Comparison of ENCODE assay signal across 9 cellular contexts in the genomic region with DNA sequence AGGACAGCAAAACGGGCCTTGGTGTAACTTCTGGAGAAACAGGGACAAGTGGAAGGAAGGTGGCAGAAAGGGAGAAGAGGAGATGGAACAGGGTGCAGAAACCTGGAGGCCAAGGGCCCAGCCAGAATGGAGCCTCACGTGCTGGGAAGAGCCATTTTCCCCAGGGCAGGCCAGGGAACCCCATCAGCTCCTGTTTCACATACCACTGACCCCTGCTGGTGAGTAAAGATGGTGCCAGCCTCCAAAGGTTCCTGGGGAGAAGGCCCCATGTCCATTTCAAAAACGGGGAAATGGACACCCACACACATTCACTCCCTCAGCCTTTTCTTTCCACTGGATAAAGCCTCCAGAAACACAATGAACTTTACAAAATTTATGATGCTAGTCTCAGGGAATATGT. TPM values are rescaled to one million over a fixed set of nuclear protein-coding genes. Genes with fewer than 3 reads are reported as not detected.
A peak's percentile ranks its signal among the peaks of the same experiment; 100 is the strongest.
DNase-seq lines count a peak whose midpoint lies in the region; ATAC-seq and TF ChIP-seq lines count a peak whose summit lies in the region.
"Had no signal": no experiment of that assay in that cellular context is flagged by ENCODE, and none has a peak within 500 bp of the region (broad histone marks: within the 10 kb centered on the region; RNA-seq: fewer than 3 reads in every experiment).

No MANE protein-coding gene starts in this region.

- CTCF ChIA-PET in MCF 10A (lab: Yijun Ruan, JAX) (interaction anchor here (0.9 to 1.3 kb wide), 2 partner anchors 15 to 36 kb away, joined by 3 read pairs; no protein-coding TSS in a partner anchor), PC-3 (lab: Charles Lee) (no interaction called here)

- H3K27ac Mint-ChIP-seq in MCF 10A (ENCODE audit: low read depth, unreplicated experiment), result no peak overlapping the region

- H3F3A ChIP-seq in PC-3 (ENCODE audit: low read length, unreplicated experiment), result no peaks in the 10 kb centered on the region

- H3K27me3 ChIP-seq in breast epithelium (no peaks in the 10 kb centered on the region), PC-3 (ENCODE audit: low read length) (no peaks in the 10 kb centered on the region), transverse colon (no peaks in the 10 kb centered on the region)

- no peak overlapping the region for H2AFZ ChIP-seq in PC-3 (ENCODE audit: low read length)

- DNase-seq in MCF 10A (ENCODE audit: unreplicated experiment) (peak; percentile 28), breast epithelium (ENCODE audit: low spot score in 2 of 2) (no peak), PC-3 (peak; percentile 30), transverse colon (peak; percentile 33)
- DNase-seq: activated T-cell treated with anti-CD3 and anti-CD28 coated beads, Interleukin-2, amount 50 U/mL, for 4 hours had no signal

- 76 to 85% methylated on average over 3 of the region's 3 CpGs for WGBS in transverse colon (ENCODE audit: low coverage in 1 of 2), 2 donors

- no peak for TF ChIP-seq EP300 in transverse colon (IDR thresholded peaks at IDR 0.05; ENCODE audit: low read depth)

- H3K27ac ChIP-seq in breast epithelium (no peak overlapping the region), PC-3 (ENCODE audit: low read length) (no peak overlapping the region), transverse colon (no peak overlapping the region)

- H3K9me3 ChIP-seq in breast epithelium (no peaks in the 10 kb centered on the region), PC-3 (ENCODE audit: low read length) (no peaks in the 10 kb centered on the region), transverse colon (no peaks in the 10 kb centered on the region)

- no peaks in the 10 kb centered on the region for H4K20me1 ChIP-seq in PC-3 (ENCODE audit: low read length)

- no peaks in the 10 kb centered on the region for H3K9me3 Mint-ChIP-seq in MCF 10A (ENCODE audit: unreplicated experiment)
- H3K9me3 Mint-ChIP-seq: activated T-cell treated with anti-CD3 and anti-CD28 coated beads, Interleukin-2, amount 50 U/mL, for 4 hours had no signal

- H3K4me1 Mint-ChIP-seq in MCF 10A (ENCODE audit: insufficient read depth, unreplicated experiment), result peaks cover 5% of the 10 kb centered on the region

- POLR2A ChIA-PET in MCF 10A (lab: Yijun Ruan, JAX) (no interaction called here), PC-3 (lab: Charles Lee; ENCODE audit: unreplicated experiment) (no interaction called here)

- H3K9ac ChIP-seq in PC-3 (ENCODE audit: low read length), result no peak overlapping the region

- no peaks in the 10 kb centered on the region for H3K27me3 Mint-ChIP-seq in MCF 10A (ENCODE audit: insufficient read depth, unreplicated experiment)

- ATAC-seq in PC-3, result peak; percentile 29; the same call in 1 of the 2 replicates
- ATAC-seq in esophagus mucosa, result peak; percentile 57
- no peak for ATAC-seq in HG02759 (IDR thresholded peaks at IDR 0.05; ENCODE audit: unreplicated experiment)
- no peak for ATAC-seq in GM19351 (IDR thresholded peaks at IDR 0.05; ENCODE audit: unreplicated experiment)
- ATAC-seq in HG02678 (IDR thresholded peaks at IDR 0.05; ENCODE audit: unreplicated experiment), result no peak
- ATAC-seq: activated T-cell treated with anti-CD3 and anti-CD28 coated beads, Interleukin-2, amount 50 U/mL, for 4 hours had no signal

- in situ Hi-C loops in transverse colon (cut with MboI; ENCODE audit: low pct_ligation_motif_present in 1 of 4, low pct_unique_long_range_greater_than_20kb in 1 of 4, low sequenced_read_pairs in 3 of 4), result no loop called here

- no peak overlapping the region for H3K4me3 Mint-ChIP-seq in MCF 10A (ENCODE audit: unreplicated experiment)
- H3K4me3 Mint-ChIP-seq: activated T-cell treated with anti-CD3 and anti-CD28 coated beads, Interleukin-2, amount 50 U/mL, for 4 hours had no signal

- no peaks in the 10 kb centered on the region for H3K36me3 Mint-ChIP-seq in MCF 10A (ENCODE audit: insufficient read depth, unreplicated experiment)

- peak; percentile 17 for TF ChIP-seq CTCF in MCF 10A (IDR thresholded peaks at IDR 0.05; ENCODE audit: unreplicated experiment)
- TF ChIP-seq CTCF in breast epithelium (IDR thresholded peaks at IDR 0.05), result no peak
- TF ChIP-seq CTCF in PC-3 (conservative IDR thresholded peaks at IDR 0.05; ENCODE audit: low read depth, low read length), result peak; percentile 53
- TF ChIP-seq CTCF in transverse colon (IDR thresholded peaks at IDR 0.05), result peak; percentile 30 to 46 (median 43)

- H3K4me1 ChIP-seq in breast epithelium (no peaks in the 10 kb centered on the region), PC-3 (ENCODE audit: insufficient read depth, low read length) (peaks cover 7% of the 10 kb centered on the region; the same call in 1 of the 2 replicates), transverse colon (no peaks in the 10 kb centered on the region)

- H3K4me2 ChIP-seq in PC-3 (ENCODE audit: low read length), result no peak overlapping the region

- BruUV-seq in MCF 10A (replicated peaks; lab: Mats Ljungman, UMichigan), result no TSS peak
- BruUV-seq in PC-3 (replicated peaks; lab: Mats Ljungman, UMichigan), result no TSS peak

- TF ChIP-seq POLR2A in breast epithelium (IDR thresholded peaks at IDR 0.05), result no peak
- no peak for TF ChIP-seq POLR2A in transverse colon (IDR thresholded peaks at IDR 0.05)

- H3K36me3 ChIP-seq in breast epithelium, result no peaks in the 10 kb centered on the region
- H3K36me3 ChIP-seq in PC-3 (ENCODE audit: low read depth, low read length), result no peaks in the 10 kb centered on the region
- no peaks in the 10 kb centered on the region for H3K36me3 ChIP-seq in transverse colon

- no peaks in the 10 kb centered on the region for H3K9me2 ChIP-seq in PC-3 (replicated peaks; ENCODE audit: low read length)

- intact Hi-C loops in MCF 10A (cut with micrococcal nuclease) (no loop called here), breast epithelium (cut with DNase I; ENCODE audit: low total_unique reads) (no loop called here), PC-3 (cut with micrococcal nuclease) (loop anchor here (10.0 kb wide), 1 partner anchor 303 kb away; no protein-coding TSS in a partner anchor), transverse colon (cut with DNase I; ENCODE audit: low total_unique reads) (no loop called here)

- H3K79me2 ChIP-seq in PC-3 (ENCODE audit: low read length), result no peaks in the 10 kb centered on the region

- H3K4me3 ChIP-seq in breast epithelium (no peak overlapping the region), PC-3 (ENCODE audit: low read length) (no peak overlapping the region), transverse colon (no peak overlapping the region)

RNA-seq across cellular contexts. Expression of a gene that starts 57.6 kb away (rescaled TPM):
- total RNA-seq in MCF 10A (2022) (60.6 and 71.5 TPM in 2 replicates), breast epithelium (100 to 1,000 TPM; 119 to 880 (median 379) TPM), PC-3 (2014; rRNA removed) (73.6 and 95.1 TPM in 2 replicates), esophagus mucosa (41.7 TPM), transverse colon (100 to 1,000 TPM; 315 to 440 (median 376) TPM)

Comparison
In these comparisons a context has a peak if more than half of its experiments do, and no peak if none do; other contexts are left out.
1. DNase-seq: peak in MCF 10A (single experiment), PC-3 (single experiment) and transverse colon (single experiment); none in breast epithelium (0 of 2).
2. CTCF ChIP-seq: peak in MCF 10A (single experiment), PC-3 (single experiment) and transverse colon (5 of 5); none in breast epithelium (0 of 3).
3. ATAC-seq: peak in PC-3 (single experiment) and esophagus mucosa (single experiment); none in HG02759 (single experiment), GM19351 (single experiment) and HG02678 (single experiment).